ENCODE assay signal across 1 cellular context in genomic region chr17:8080208-8080798, GRCh38.
TF ChIP-seq lines count a peak whose summit lies in the region.

No MANE protein-coding gene starts in this region.

TF ChIP-seq in GM12878, 131 proteins besides CTCF, POLR2A, EP300 and RAD21:
- TF ChIP-seq MAX (IDR thresholded peaks at IDR 0.05; ENCODE audit: low read depth, low read length) = no peak
- TF ChIP-seq BACH1 (IDR thresholded peaks at IDR 0.05; ENCODE audit: borderline replicate concordance) = no peak
- TF ChIP-seq HSF1 (IDR thresholded peaks at IDR 0.05; ENCODE audit: low read depth, low read length) = no peak
- no peak for TF ChIP-seq IKZF2 (IDR thresholded peaks at IDR 0.05)
- no peak for TF ChIP-seq IKZF1 (conservative IDR thresholded peaks at IDR 0.05)
- TF ChIP-seq HDAC2 (IDR thresholded peaks at IDR 0.05) = no peak
- TF ChIP-seq CBX5 (IDR thresholded peaks at IDR 0.05; ENCODE audit: low read depth) = no peak
- no peak for TF ChIP-seq BCLAF1 (IDR thresholded peaks at IDR 0.05)
- no peak for TF ChIP-seq BHLHE40 (IDR thresholded peaks at IDR 0.05; ENCODE audit: borderline replicate concordance in 1 of 2, low read depth in 2 of 2, low read length in 1 of 2)
- no peak for TF ChIP-seq PRDM15 (CRISPR knock-in tag; IDR thresholded peaks at IDR 0.05)
- no peak for TF ChIP-seq MLLT1 (IDR thresholded peaks at IDR 0.05)
